29 cellular contexts compared by ENCODE assay signal in genomic region chr12:122988612-122989442, GRCh38. TPM values are rescaled to one million over a fixed set of nuclear protein-coding genes. Genes with fewer than 3 reads are reported as not detected.
A peak's percentile ranks its signal among the peaks of the same experiment; 100 is the strongest.
DNase-seq lines count a peak whose midpoint lies in the region; ATAC-seq and TF ChIP-seq lines count a peak whose summit lies in the region.
"Had no signal": no experiment of that assay in that cellular context is flagged by ENCODE, and none has a peak within 500 bp of the region (broad histone marks: within the 10 kb centered on the region; RNA-seq: fewer than 3 reads in every experiment).

No MANE protein-coding gene starts in this region.

- no peak overlapping the region for H3T11ph ChIP-seq in H9 (ENCODE audit: low read length)

- no peak overlapping the region for H3K4me2 ChIP-seq in H9 (ENCODE audit: insufficient read depth, insufficient read length, low read length)
- H3K4me2 ChIP-seq in osteoblast (ENCODE audit: insufficient read depth, low read length): no peak overlapping the region

- no peak overlapping the region for H3K4me3 Mint-ChIP-seq in H9
- H3K4me3 Mint-ChIP-seq: activated naive CD8-positive, alpha-beta T cell treated with anti-CD3 and anti-CD28 coated beads, Interleukin-2, amount 50 U/mL, for 24 hours; activated T-cell treated with anti-CD3 and anti-CD28 coated beads, Interleukin-2, amount 50 U/mL, for 72 hours; CD8-positive, alpha-beta T cell; memory B cell; neural crest cell; T-helper 2 cell treated with Interferon-gamma antibody and Interleukin-4, amounts not matched to agents 5 μg/mL and 100 μg/mL, for 36 hours had no signal

- no peaks in the 10 kb centered on the region for H3K9me3 ChIP-seq in H9 (ENCODE audit: control insufficient read depth, low read depth, low read length)
- H3K9me3 ChIP-seq in osteoblast (ENCODE audit: low read depth, low read length): no peaks in the 10 kb centered on the region
- H3K9me3 ChIP-seq: right lobe of liver, spleen, tibial artery had no signal

- no peak overlapping the region for H3K23ac ChIP-seq in H9 (ENCODE audit: insufficient read length, low read depth, low read length)

- H3K36me3 ChIP-seq in brain microvascular endothelial cell (replicated peaks) (peaks cover 3% of the 10 kb centered on the region), osteoblast (ENCODE audit: insufficient read depth, low read length) (peaks cover 4% of the 10 kb centered on the region)

- H3K18ac ChIP-seq in H9 (ENCODE audit: insufficient read length, low read depth, low read length): no peak overlapping the region

- H4K8ac ChIP-seq in H9 (replicated peaks; ENCODE audit: insufficient read length, low read depth, low read length): no peak overlapping the region

- H3K4me1 ChIP-seq in H9 (ENCODE audit: insufficient read depth, low read length) (no peaks in the 10 kb centered on the region), osteoblast (ENCODE audit: insufficient read depth, low read length) (peaks cover 12% of the 10 kb centered on the region)

- H3K27me3 ChIP-seq in H9 (ENCODE audit: insufficient read depth, low read length) (no peaks in the 10 kb centered on the region), brain microvascular endothelial cell (replicated peaks) (no peaks in the 10 kb centered on the region), osteoblast (ENCODE audit: insufficient read depth, low read length) (no peaks in the 10 kb centered on the region)
- H3K27me3 ChIP-seq: right lobe of liver, spleen, tibial artery had no signal

- POLR2A ChIA-PET in RWPE1 (lab: Yijun Ruan, JAX; ENCODE audit: low non-redundant PET): no interaction called here

- intact Hi-C loops in Right ventricle myocardium inferior (cut with DNase I) (no loop called here), cardiac septum (cut with DNase I) (no loop called here)

- ATAC-seq in Right ventricle myocardium inferior (no peak), HG03025 (IDR thresholded peaks at IDR 0.05; ENCODE audit: low FRiP score, unreplicated experiment) (no peak)
- ATAC-seq: activated naive CD8-positive, alpha-beta T cell treated with anti-CD3 and anti-CD28 coated beads, Interleukin-2, amount 50 U/mL, for 24 hours; activated T-cell treated with anti-CD3 and anti-CD28 coated beads, Interleukin-2, amount 50 U/mL, for 72 hours; CD8-positive, alpha-beta T cell; HepG2; left colon; right lobe of liver had no signal

- no peak overlapping the region for H2AK5ac ChIP-seq in H9 (ENCODE audit: insufficient read length, low read length)

- no peaks in the 10 kb centered on the region; the same call in none of the 2 replicates for H3K27me3 Mint-ChIP-seq in H9 (ENCODE audit: low read depth)
- H3K27me3 Mint-ChIP-seq: activated naive CD8-positive, alpha-beta T cell treated with anti-CD3 and anti-CD28 coated beads, Interleukin-2, amount 50 U/mL, for 24 hours; memory B cell had no signal

- CTCF ChIA-PET in RWPE1 (lab: Yijun Ruan, JAX): interaction anchor here (0.7 kb wide), 1 partner anchor 107 kb away, joined by 8 read pairs; no protein-coding TSS in a partner anchor

- no peak overlapping the region for H2BK12ac ChIP-seq in H9 (ENCODE audit: insufficient read length, low read depth, low read length)

- no peak overlapping the region for H4K91ac ChIP-seq in H9 (ENCODE audit: insufficient read length, low read depth, low read length)

- no peaks in the 10 kb centered on the region for H3K79me1 ChIP-seq in H9 (ENCODE audit: insufficient read depth, low read depth, low read length, poor library complexity, severe bottlenecking)

- H2BK20ac ChIP-seq in H9 (ENCODE audit: low read depth, low read length, poor library complexity, severe bottlenecking): no peak overlapping the region

- no peaks in the 10 kb centered on the region for H3K23me2 ChIP-seq in H9 (ENCODE audit: insufficient read length, low read depth, low read length, poor library complexity, severe bottlenecking)

- no CpG with 5 or more reads among the region's 26 CpGs for WGBS in H9 (ENCODE audit: extremely low coverage, insufficient read length, low lambda C conversion rate)

- H2BK15ac ChIP-seq in H9 (ENCODE audit: low read depth, low read length): no peak overlapping the region

- H3K9me3 Mint-ChIP-seq in H9: no peaks in the 10 kb centered on the region
- H3K9me3 Mint-ChIP-seq: activated naive CD8-positive, alpha-beta T cell treated with anti-CD3 and anti-CD28 coated beads, Interleukin-2, amount 50 U/mL, for 24 hours; activated T-cell treated with anti-CD3 and anti-CD28 coated beads, Interleukin-2, amount 50 U/mL, for 72 hours; CD8-positive, alpha-beta T cell; memory B cell; neural crest cell; T-helper 2 cell treated with Interferon-gamma antibody and Interleukin-4, amounts not matched to agents 5 μg/mL and 100 μg/mL, for 36 hours had no signal

- H3K27ac ChIP-seq in H9 (ENCODE audit: insufficient read length, low read depth, low read length) (no peak overlapping the region), brain microvascular endothelial cell (no peak overlapping the region), osteoblast (ENCODE audit: low read depth, low read length) (no peak overlapping the region), RWPE1 (no peak overlapping the region)
- H3K27ac ChIP-seq: coronary artery, right lobe of liver, spleen, tibial artery had no signal

- H4K20me1 ChIP-seq in H9 (ENCODE audit: control insufficient read depth, insufficient read depth, insufficient read length): no peaks in the 10 kb centered on the region
- no peaks in the 10 kb centered on the region for H4K20me1 ChIP-seq in osteoblast (ENCODE audit: insufficient read depth, low read length)

- no peak overlapping the region for H3K9ac ChIP-seq in H9 (ENCODE audit: extremely low read depth, insufficient read length, low read length)

- no peak overlapping the region for H2BK120ac ChIP-seq in H9 (ENCODE audit: low read depth, low read length, poor library complexity, severe bottlenecking)

- H3K56ac ChIP-seq in H9 (ENCODE audit: insufficient read length, low read depth, low read length): no peak overlapping the region

- DNase-seq in Right ventricle myocardium inferior (ENCODE audit: missing footprints): peak; percentile 25
- DNase-seq in cardiac septum (ENCODE audit: low spot score): no peak
- DNase-seq in H9: no peak
- no peak for DNase-seq in brain microvascular endothelial cell
- DNase-seq in osteoblast (ENCODE audit: insufficient read length, low spot score, missing footprints): peak; percentile 90
- DNase-seq in pons (ENCODE audit: low spot score): no peak
- no peak for DNase-seq in RWPE1 (ENCODE audit: low spot score)
- DNase-seq: activated naive CD8-positive, alpha-beta T cell treated with anti-CD3 and anti-CD28 coated beads, Interleukin-2, amount 50 U/mL, for 24 hours; activated T-cell treated with anti-CD3 and anti-CD28 coated beads, Interleukin-2, amount 50 U/mL, for 72 hours; caudate nucleus; CD8-positive, alpha-beta T cell; effector memory CD4-positive, alpha-beta T cell; hippocampal formation; Kasumi-1; left colon; NCI-H1436; NCI-H2081; NCI-H524 treated with DMSO at 0.1 percent for 48 hours; NK-92 treated with Interleukin-12 subunit alpha and Interleukin-12 subunit beta, amount 100 ng/mL, for 24 hours; right lobe of liver; spleen; stimulated activated CD4-positive, alpha-beta T cell treated with anti-CD3 and anti-CD28 coated beads, Interleukin-2, amount 100 ng/mL, for 24 hours; tibial artery had no signal

- no peak overlapping the region for H3K14ac ChIP-seq in H9 (ENCODE audit: insufficient read depth, low read length)

- no peak overlapping the region for H2BK5ac ChIP-seq in H9 (ENCODE audit: insufficient read length, low read length)

- no peak overlapping the region for H4K5ac ChIP-seq in H9 (ENCODE audit: insufficient read length, low read depth, low read length)

- no peak overlapping the region for H3K4ac ChIP-seq in H9 (ENCODE audit: low read depth, low read length)

- H3K79me2 ChIP-seq in H9 (ENCODE audit: insufficient read depth, low read length): no peaks in the 10 kb centered on the region
- H3K79me2 ChIP-seq in osteoblast (ENCODE audit: insufficient read depth, low read length): no peaks in the 10 kb centered on the region

- H2AFZ ChIP-seq in H9 (ENCODE audit: low read length) (no peak overlapping the region), osteoblast (ENCODE audit: low read length) (no peak overlapping the region)

- peak overlapping the region in 1 of 3 experiments; percentile 73; a peak in 1 of 7 replicates for H3K27ac Mint-ChIP-seq in H9
- H3K27ac Mint-ChIP-seq: activated naive CD8-positive, alpha-beta T cell treated with anti-CD3 and anti-CD28 coated beads, Interleukin-2, amount 50 U/mL, for 24 hours; activated T-cell treated with anti-CD3 and anti-CD28 coated beads, Interleukin-2, amount 50 U/mL, for 72 hours; CD8-positive, alpha-beta T cell; memory B cell; T-helper 2 cell treated with Interferon-gamma antibody and Interleukin-4, amounts not matched to agents 5 μg/mL and 100 μg/mL, for 36 hours had no signal

- TF ChIP-seq CTCF in H9 (conservative IDR thresholded peaks at IDR 0.05) (peak; percentile 42; the same call in 2 of the 3 replicates), brain microvascular endothelial cell (IDR thresholded peaks at IDR 0.05; ENCODE audit: low read depth, low read length, missing control alignments) (peak; percentile 20), osteoblast (IDR thresholded peaks at IDR 0.05; ENCODE audit: extremely low read depth, low read depth, low read length) (no peak), RWPE1 (conservative IDR thresholded peaks at IDR 0.05; ENCODE audit: low read depth) (no peak)

- H3K4me1 Mint-ChIP-seq in H9: peaks cover 0 to 13% of the 10 kb centered on the region in 2 experiments; a peak in 3 of 4 replicates

- no peak overlapping the region for H3K4me3 ChIP-seq in brain microvascular endothelial cell (ENCODE audit: low read depth, low read length)
- no peak overlapping the region for H3K4me3 ChIP-seq in osteoblast (ENCODE audit: insufficient read depth, low read length)
- H3K4me3 ChIP-seq: coronary artery, right lobe of liver, spleen, tibial artery had no signal

- H3K36me3 Mint-ChIP-seq in H9 (ENCODE audit: insufficient read depth in 1 of 3, low read depth in 3 of 3): no peaks in the 10 kb centered on the region

- in situ Hi-C loops in brain microvascular endothelial cell (cut with HindIII; ENCODE audit: low pct_ligation_motif_present, low sequenced_read_pairs): no loop called here

RNA-seq across cellular contexts. Expression of gene ARL6IP4, which starts 8.3 kb away (rescaled TPM):
- 158 TPM for total RNA-seq in Right ventricle myocardium inferior
- 139 TPM for total RNA-seq in cardiac septum
- 124 and 132 TPM in 2 replicates for total RNA-seq in H9 (2021)
- total RNA-seq in osteoblast: 117 and 118 TPM in 2 replicates

RNA-seq across cellular contexts. Expression of gene OGFOD2, which starts 13.8 kb away (rescaled TPM):
- 16.2 TPM for total RNA-seq in Right ventricle myocardium inferior
- total RNA-seq in cardiac septum: 10.6 TPM
- 14.1 and 14.7 TPM in 2 replicates for total RNA-seq in H9 (2021)
- total RNA-seq in osteoblast: 6.5 and 8.3 TPM in 2 replicates

RNA-seq across cellular contexts. Expression of gene ABCB9, which starts 22.6 kb away (rescaled TPM):
- total RNA-seq in Right ventricle myocardium inferior: 4.4 TPM
- 7.2 TPM for total RNA-seq in cardiac septum
- total RNA-seq in H9 (2021): 3.3 and 4.6 TPM in 2 replicates
- total RNA-seq in osteoblast: 11.9 and 13.0 TPM in 2 replicates

Comparison
In these comparisons a context has a peak if more than half of its experiments do, and no peak if none do; other contexts are left out.
1. DNase-seq: peak in Right ventricle myocardium inferior (single experiment) and osteoblast (single experiment); none in cardiac septum (single experiment), H9 (single experiment), brain microvascular endothelial cell (single experiment), pons (single experiment) and RWPE1 (single experiment).
2. CTCF ChIP-seq: peak in H9 (single experiment) and brain microvascular endothelial cell (single experiment); none in osteoblast (single experiment) and RWPE1 (single experiment).